1 cellular context compared by ENCODE assay signal in genomic region chrX:48782795-48783194, GRCh38.
A peak's percentile ranks its signal among the peaks of the same experiment; 100 is the strongest.
TF ChIP-seq lines count a peak whose summit lies in the region.

No MANE protein-coding gene starts in this region.

TF ChIP-seq in K562, 482 proteins besides CTCF, POLR2A, EP300 and RAD21 (continued from another document and continues in another):
- peak in 1 of 2 experiments; percentile 95; a peak in 2 of 4 replicates for TF ChIP-seq ZMIZ1 (IDR thresholded peaks at IDR 0.05; ENCODE audit: low read depth in 2 of 2, low read length in 2 of 2)
- TF ChIP-seq SIN3A (IDR thresholded peaks at IDR 0.05; ENCODE audit: borderline replicate concordance in 2 of 2, control insufficient read depth in 1 of 2, low read depth in 2 of 2, low read length in 2 of 2), result peak in 1 of 2 experiments; percentile 50; a peak in 1 of 4 replicates
- TF ChIP-seq EHMT2 (IDR thresholded peaks at IDR 0.05), result no peak
- peak; percentile 86 for TF ChIP-seq NFIC (IDR thresholded peaks at IDR 0.05)
- TF ChIP-seq KDM2B (CRISPR knock-in tag; IDR thresholded peaks at IDR 0.05), result no peak
- TF ChIP-seq MAFK (IDR thresholded peaks at IDR 0.05; ENCODE audit: low read length), result no peak
- TF ChIP-seq ZFP36 (IDR thresholded peaks at IDR 0.05; ENCODE audit: low read depth, low read length, partially characterized antibody), result peak; percentile 100
- TF ChIP-seq ZNF561 (CRISPR knock-in tag; conservative IDR thresholded peaks at IDR 0.05), result no peak
- TF ChIP-seq RREB1 (CRISPR knock-in tag; IDR thresholded peaks at IDR 0.05), result no peak
- TF ChIP-seq MTA1 (IDR thresholded peaks at IDR 0.05; ENCODE audit: borderline replicate concordance), result no peak
- no peak for TF ChIP-seq ZNF174 (CRISPR knock-in tag; IDR thresholded peaks at IDR 0.05)
- TF ChIP-seq ERF (CRISPR knock-in tag; IDR thresholded peaks at IDR 0.05), result no peak
- no peak for TF ChIP-seq HMG20B (CRISPR knock-in tag; IDR thresholded peaks at IDR 0.05)
- TF ChIP-seq ZFPM2 (CRISPR knock-in tag; IDR thresholded peaks at IDR 0.05), result no peak
- no peak for TF ChIP-seq C11orf30 (IDR thresholded peaks at IDR 0.05; ENCODE audit: low read depth)
- no peak for TF ChIP-seq ZNF274 (IDR thresholded peaks at IDR 0.05; ENCODE audit: borderline replicate concordance, low read depth, low read length)
- no peak for TF ChIP-seq NCOA2 (IDR thresholded peaks at IDR 0.05; ENCODE audit: partially characterized antibody in 2 of 2)
- no peak for TF ChIP-seq ZNF311 (CRISPR knock-in tag; IDR thresholded peaks at IDR 0.05)
- peak; percentile 94 for TF ChIP-seq ZNF436 (CRISPR knock-in tag; IDR thresholded peaks at IDR 0.05)
- TF ChIP-seq ATF6 (CRISPR knock-in tag; IDR thresholded peaks at IDR 0.05), result no peak
- TF ChIP-seq ZNF512 (tag; IDR thresholded peaks at IDR 0.05), result no peak
- TF ChIP-seq TBP (optimal IDR thresholded peaks at IDR 0.05; ENCODE audit: low read depth, low read length), result peak; percentile 10
- TF ChIP-seq TEAD2 (tag; IDR thresholded peaks at IDR 0.05), result no peak
- no peak for TF ChIP-seq CBX2 (IDR thresholded peaks at IDR 0.05; ENCODE audit: insufficient read depth, low read length, poor library complexity, severe bottlenecking)
- TF ChIP-seq ZBED1 (IDR thresholded peaks at IDR 0.05), result peak; percentile 95
- TF ChIP-seq TBL1XR1 (IDR thresholded peaks at IDR 0.05; ENCODE audit: low read length in 2 of 2), result peak; percentile 94 to 97
- no peak for TF ChIP-seq SMAD3 (CRISPR knock-in tag; conservative IDR thresholded peaks at IDR 0.05)
- 0 out of 2 replicates have a peak, but pooled peaks have one; percentile 63 for TF ChIP-seq ZNF584 (CRISPR knock-in tag; IDR thresholded peaks at IDR 0.05; ENCODE audit: low read depth)
- TF ChIP-seq EWSR1 (IDR thresholded peaks at IDR 0.05; ENCODE audit: borderline replicate concordance, low read depth, partially characterized antibody), result no peak
- no peak for TF ChIP-seq ZNF57 (CRISPR knock-in tag; IDR thresholded peaks at IDR 0.05)
- no peak for TF ChIP-seq ZNF764 (CRISPR knock-in tag; IDR thresholded peaks at IDR 0.05; ENCODE audit: low read depth)
- peak; percentile 64; the same call in 1 of the 2 replicates for TF ChIP-seq CBX5 (IDR thresholded peaks at IDR 0.05; ENCODE audit: borderline replicate concordance, low read depth)
- TF ChIP-seq HMGN3 (IDR thresholded peaks at IDR 0.05; ENCODE audit: borderline replicate concordance, extremely low read depth, insufficient read length, low read depth, low read length), result peak; percentile 100
- TF ChIP-seq NFXL1 (CRISPR knock-in tag; IDR thresholded peaks at IDR 0.05), result no peak
- TF ChIP-seq RBBP5 (IDR thresholded peaks at IDR 0.05; ENCODE audit: borderline replicate concordance, insufficient read depth, low read length, poor library complexity, severe bottlenecking), result peak; percentile 18
- TF ChIP-seq ZNF592 (IDR thresholded peaks at IDR 0.05), result no peak
- 0 out of 2 replicates have a peak, but pooled peaks have one; percentile 54 for TF ChIP-seq MEF2D (tag; conservative IDR thresholded peaks at IDR 0.05; ENCODE audit: low read depth)
- peak; percentile 68 to 73 for TF ChIP-seq NRF1 (conservative IDR thresholded peaks at IDR 0.05 in 1 of 2, IDR thresholded peaks at IDR 0.05 in 1 of 2)
- TF ChIP-seq ZNF263 (CRISPR knock-in tag; IDR thresholded peaks at IDR 0.05; ENCODE audit: borderline replicate concordance), result peak; percentile 55; the same call in 1 of the 2 replicates
- peak; percentile 63; the same call in 1 of the 2 replicates for TF ChIP-seq KHSRP (IDR thresholded peaks at IDR 0.05)
- TF ChIP-seq MAZ (CRISPR knock-in tag; conservative IDR thresholded peaks at IDR 0.05 in 1 of 2, IDR thresholded peaks at IDR 0.05 in 1 of 2), result peak; percentile 90 to 95
- no peak for TF ChIP-seq CHD4 (IDR thresholded peaks at IDR 0.05; ENCODE audit: insufficient read depth, insufficient replicate concordance, low read depth, low read length, poor library complexity, severe bottlenecking)
- peak in 1 of 2 experiments; percentile 23 for TF ChIP-seq AFF1 (IDR thresholded peaks at IDR 0.05; ENCODE audit: low read depth in 1 of 2, partially characterized antibody in 2 of 2)
